ENCODE assay signal across 7 cellular contexts in the genomic region with DNA sequence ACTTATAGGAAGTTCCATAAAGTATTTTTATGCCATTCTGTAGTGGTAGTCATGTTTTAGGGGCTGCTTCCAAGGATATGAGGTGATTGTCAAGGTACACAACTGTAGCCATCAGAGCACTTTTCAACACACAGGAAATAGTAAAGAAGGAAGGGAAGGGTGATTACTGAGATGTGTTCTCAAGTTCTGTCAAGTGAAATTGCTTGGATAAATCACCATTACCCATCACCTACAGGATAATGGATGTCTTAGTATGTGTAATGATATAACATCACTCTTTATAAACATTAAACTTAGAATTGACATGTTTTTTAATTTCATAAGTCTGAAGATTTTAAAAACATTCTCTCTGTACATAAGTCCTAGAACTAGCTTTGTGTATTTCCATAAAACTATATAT.
"Had no signal": no experiment of that assay in that cellular context is flagged by ENCODE, and none has a peak within 500 bp of the region (broad histone marks: within the 10 kb centered on the region; RNA-seq: fewer than 3 reads in every experiment).

No MANE protein-coding gene starts in this region.

- FAIRE-seq: GM12878, GM12891, GM12892, GM18507, GM19239 had no signal

- H3K4me3 ChIP-seq: GM12878 had no signal

- DNase-seq: GDM1, GF-D8 had no signal
